Comparison of ENCODE assay signal across 2 cellular contexts in the genomic region with DNA sequence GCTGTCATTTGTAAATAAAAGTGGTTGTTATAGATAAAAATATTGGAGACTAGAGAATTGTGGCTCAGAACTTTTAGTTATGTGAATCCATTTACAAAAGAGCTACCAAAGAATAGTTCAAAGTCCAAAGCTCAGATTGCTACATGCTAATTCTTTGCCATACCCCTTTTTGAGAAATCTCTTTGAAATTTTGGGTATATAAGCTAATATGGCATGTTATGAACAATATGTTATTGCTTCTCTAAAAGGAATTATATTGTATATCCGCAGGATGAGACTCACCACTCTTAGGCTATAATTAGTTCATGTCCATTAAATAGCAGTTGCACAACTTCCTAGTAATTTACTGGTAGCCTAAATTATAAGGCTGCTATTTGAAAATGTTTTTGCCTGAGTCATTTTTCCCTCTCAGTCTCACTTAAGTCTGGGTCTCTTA.
TF ChIP-seq lines count a peak whose summit lies in the region.

No MANE protein-coding gene starts in this region.

TF ChIP-seq in IMR-90, 13 proteins besides CTCF, POLR2A, EP300 and RAD21:
- TF ChIP-seq MXI1 (IDR thresholded peaks at IDR 0.05; ENCODE audit: borderline replicate concordance, low read depth, low read length), result no peak
- peak; percentile 91 for TF ChIP-seq CEBPB (IDR thresholded peaks at IDR 0.05; ENCODE audit: low read depth, low read length)

TF ChIP-seq in HepG2, 621 proteins besides CTCF, POLR2A, EP300 and RAD21:
- TF ChIP-seq CEBPB (IDR thresholded peaks at IDR 0.05; ENCODE audit: borderline replicate concordance, low read depth, low read length) (peak; percentile 41; the same call in 1 of the 2 replicates), HNF4A (CRISPR knock-in tag; IDR thresholded peaks at IDR 0.05) (peak; percentile 70), ZNF224 (CRISPR knock-in tag; IDR thresholded peaks at IDR 0.05) (no peak), HDAC2 (CRISPR knock-in tag; IDR thresholded peaks at IDR 0.05) (no peak), NCOR1 (IDR thresholded peaks at IDR 0.05; ENCODE audit: borderline replicate concordance, low read length) (peak; percentile 70; the same call in 1 of the 2 replicates)
